In genomic region chr1:230066466-230067404, GRCh38 we compare ENCODE assay signal across 1 cellular context.
TF ChIP-seq lines count a peak whose summit lies in the region.

Gene GALNT2 (plus strand): TSS chr1:230067238. CDS start chr1:230067281, 43 bp downstream.

TF ChIP-seq in HepG2, 621 proteins besides CTCF, POLR2A, EP300 and RAD21 (continued from another document and continues in another):
- TF ChIP-seq CENPBD1 (CRISPR knock-in tag; IDR thresholded peaks at IDR 0.05; ENCODE audit: borderline replicate concordance, low read depth) (no peak), AKAP8 (CRISPR knock-in tag; IDR thresholded peaks at IDR 0.05) (no peak), XBP1 (CRISPR knock-in tag; IDR thresholded peaks at IDR 0.05) (no peak), CHD4 (IDR thresholded peaks at IDR 0.05; ENCODE audit: borderline replicate concordance, low read length) (no peak), ZNF224 (CRISPR knock-in tag; IDR thresholded peaks at IDR 0.05) (no peak), SIN3B (IDR thresholded peaks at IDR 0.05; ENCODE audit: low read length) (no peak), MXI1 (IDR thresholded peaks at IDR 0.05; ENCODE audit: borderline replicate concordance, low read depth, low read length) (peak; percentile 88; the same call in 1 of the 3 replicates), ZMAT5 (CRISPR knock-in tag; IDR thresholded peaks at IDR 0.05; ENCODE audit: borderline replicate concordance, low read depth) (no peak), PLSCR1 (CRISPR knock-in tag; IDR thresholded peaks at IDR 0.05; ENCODE audit: borderline replicate concordance) (no peak), ZNF12 (CRISPR knock-in tag; IDR thresholded peaks at IDR 0.05) (no peak), ZFP1 (CRISPR knock-in tag; IDR thresholded peaks at IDR 0.05) (no peak), SCMH1 (CRISPR knock-in tag; IDR thresholded peaks at IDR 0.05; ENCODE audit: borderline replicate concordance) (no peak), SRY (CRISPR knock-in tag; IDR thresholded peaks at IDR 0.05) (no peak), PRPF4 (IDR thresholded peaks at IDR 0.05; ENCODE audit: low read depth, low read length, poor library complexity, severe bottlenecking) (no peak), RFX1 (IDR thresholded peaks at IDR 0.05) (peak; percentile 44; the same call in 1 of the 2 replicates), ZNF251 (CRISPR knock-in tag; IDR thresholded peaks at IDR 0.05) (no peak), ZMYM2 (CRISPR knock-in tag; IDR thresholded peaks at IDR 0.05) (0 out of 2 replicates have a peak, but pooled peaks have one; percentile 18), ZNF589 (CRISPR knock-in tag; conservative IDR thresholded peaks at IDR 0.05) (peak; percentile 27; the same call in 1 of the 2 replicates), TCF12 (IDR thresholded peaks at IDR 0.05) (no peak), TCF12 (CRISPR knock-in tag; IDR thresholded peaks at IDR 0.05) (no peak), ZNF766 (CRISPR knock-in tag; IDR thresholded peaks at IDR 0.05; ENCODE audit: borderline replicate concordance) (no peak), TFDP1 (CRISPR knock-in tag; IDR thresholded peaks at IDR 0.05; ENCODE audit: borderline replicate concordance) (peak; percentile 39; the same call in 1 of the 2 replicates), ZMYM3 (CRISPR knock-in tag; IDR thresholded peaks at IDR 0.05) (no peak), ISL2 (CRISPR knock-in tag; IDR thresholded peaks at IDR 0.05) (no peak), PAF1 (CRISPR knock-in tag; IDR thresholded peaks at IDR 0.05) (no peak), KLF15 (CRISPR knock-in tag; IDR thresholded peaks at IDR 0.05; ENCODE audit: borderline replicate concordance) (peak; percentile 55; the same call in 1 of the 2 replicates), HDAC2 (CRISPR knock-in tag; IDR thresholded peaks at IDR 0.05) (peak; percentile 44; the same call in 1 of the 2 replicates), NCOR1 (IDR thresholded peaks at IDR 0.05; ENCODE audit: borderline replicate concordance, low read length) (no peak), ZNF292 (CRISPR knock-in tag; IDR thresholded peaks at IDR 0.05; ENCODE audit: borderline replicate concordance, low read depth) (peak; percentile 66; the same call in 1 of the 2 replicates), BATF2 (CRISPR knock-in tag; IDR thresholded peaks at IDR 0.05) (no peak), BCL3 (CRISPR knock-in tag; IDR thresholded peaks at IDR 0.05) (no peak), ZNF878 (CRISPR knock-in tag; IDR thresholded peaks at IDR 0.05) (no peak), TEAD3 (CRISPR knock-in tag; optimal IDR thresholded peaks at IDR 0.05; ENCODE audit: borderline replicate concordance) (no peak), TERF1 (CRISPR knock-in tag; IDR thresholded peaks at IDR 0.05) (no peak), DMAP1 (CRISPR knock-in tag; IDR thresholded peaks at IDR 0.05) (peak; percentile 35; the same call in 1 of the 2 replicates), MNT (IDR thresholded peaks at IDR 0.05) (no peak), KMT2B (CRISPR knock-in tag; IDR thresholded peaks at IDR 0.05) (no peak; the same call in 1 of the 2 replicates), NR2F2 (IDR thresholded peaks at IDR 0.05; ENCODE audit: borderline replicate concordance, low read depth) (no peak), SAP130 (CRISPR knock-in tag; IDR thresholded peaks at IDR 0.05; ENCODE audit: low read depth) (peak; percentile 71), MZF1 (CRISPR knock-in tag; IDR thresholded peaks at IDR 0.05; ENCODE audit: borderline replicate concordance) (no peak), ZSCAN29 (CRISPR knock-in tag; conservative IDR thresholded peaks at IDR 0.05) (0 out of 2 replicates have a peak, but pooled peaks have one; percentile 45), GLMP (CRISPR knock-in tag; IDR thresholded peaks at IDR 0.05; ENCODE audit: borderline replicate concordance) (no peak), SNAPC5 (CRISPR knock-in tag; IDR thresholded peaks at IDR 0.05; ENCODE audit: borderline replicate concordance) (no peak), MED8 (CRISPR knock-in tag; IDR thresholded peaks at IDR 0.05; ENCODE audit: insufficient replicate concordance) (no peak), ZNF670 (CRISPR knock-in tag; IDR thresholded peaks at IDR 0.05; ENCODE audit: borderline replicate concordance) (no peak), SAFB2 (CRISPR knock-in tag; IDR thresholded peaks at IDR 0.05; ENCODE audit: borderline replicate concordance, low read depth) (no peak), HMGA1 (CRISPR knock-in tag; conservative IDR thresholded peaks at IDR 0.05) (no peak), ZNF235 (CRISPR knock-in tag; IDR thresholded peaks at IDR 0.05; ENCODE audit: borderline replicate concordance) (no peak), SOX5 (CRISPR knock-in tag; IDR thresholded peaks at IDR 0.05; ENCODE audit: borderline replicate concordance) (peak; percentile 21; the same call in 1 of the 2 replicates), ATF2 (CRISPR knock-in tag; IDR thresholded peaks at IDR 0.05) (no peak), ZGPAT (CRISPR knock-in tag; IDR thresholded peaks at IDR 0.05) (peak; percentile 30; the same call in 1 of the 2 replicates), PBX3 (CRISPR knock-in tag; IDR thresholded peaks at IDR 0.05; ENCODE audit: borderline replicate concordance) (no peak), PCBP2 (optimal IDR thresholded peaks at IDR 0.05; ENCODE audit: low read depth, low read length, poor library complexity, severe bottlenecking) (no peak), MAF1 (CRISPR knock-in tag; IDR thresholded peaks at IDR 0.05; ENCODE audit: borderline replicate concordance) (no peak), ATRX (CRISPR knock-in tag; IDR thresholded peaks at IDR 0.05; ENCODE audit: borderline replicate concordance) (no peak), RFXAP (CRISPR knock-in tag; IDR thresholded peaks at IDR 0.05; ENCODE audit: borderline replicate concordance) (no peak)
